In the genomic region with DNA sequence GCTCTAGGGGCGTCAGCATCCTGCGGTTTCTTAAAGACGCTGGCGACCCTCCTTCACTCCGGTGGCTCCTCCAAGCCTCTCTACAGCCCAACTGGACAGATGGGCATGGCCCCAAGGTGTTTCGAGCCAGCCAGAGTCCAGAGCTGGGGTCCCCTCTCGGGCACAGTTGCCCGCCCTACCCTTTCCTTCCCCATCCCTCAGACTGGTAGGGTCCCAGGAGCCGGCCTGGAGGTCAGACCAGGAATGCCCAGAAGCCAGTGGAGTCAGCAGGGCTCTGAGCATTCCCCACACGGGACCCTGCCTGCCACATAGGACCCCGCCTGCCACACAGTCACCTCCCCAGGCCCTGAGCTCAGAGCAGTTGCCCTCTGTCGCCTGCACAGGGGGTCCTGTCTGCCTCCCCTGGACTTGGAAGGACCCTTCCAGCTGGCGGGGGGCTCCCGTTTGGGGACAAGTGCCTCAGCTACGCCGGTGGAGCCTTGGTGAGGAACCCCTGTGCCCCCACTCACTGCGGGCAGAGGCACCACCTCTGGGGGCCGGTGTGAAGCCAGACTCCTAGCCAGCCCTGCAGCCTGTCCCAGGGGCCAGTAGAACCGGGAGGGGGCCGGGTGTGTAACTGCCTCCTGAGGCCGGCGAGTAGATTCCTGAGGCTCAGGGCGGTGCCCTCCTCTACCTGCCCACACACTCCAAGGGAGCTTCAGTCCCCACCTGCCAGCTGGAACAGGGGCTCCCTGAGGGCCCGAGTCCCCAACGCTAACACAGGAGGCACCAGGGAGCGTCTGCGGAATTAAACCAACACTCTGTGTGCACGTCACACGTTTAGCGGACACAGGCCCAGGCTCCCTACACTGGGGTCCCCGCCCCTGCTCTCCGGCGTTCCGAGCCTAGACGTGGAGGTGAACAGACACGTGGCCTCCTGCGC, we compare ENCODE assay signal across 14 cellular contexts. TPM values are rescaled to one million over a fixed set of nuclear protein-coding genes. Genes with fewer than 3 reads are reported as not detected.
DNase-seq lines count a peak whose midpoint lies in the region; ATAC-seq, FAIRE-seq and TF ChIP-seq lines count a peak whose summit lies in the region.
"Had no signal": no experiment of that assay in that cellular context is flagged by ENCODE, and none has a peak within 500 bp of the region (broad histone marks: within the 10 kb centered on the region; RNA-seq: fewer than 3 reads in every experiment).

No MANE protein-coding gene starts in this region.

- peaks cover 0 to 12% (median 0%) of the 10 kb centered on the region in 11 experiments; a peak in 4 of 22 replicates for H4K20me1 ChIP-seq in BLaER1 treated with 17β-estradiol and CSF1 and Interleukin-3, amounts not matched to agents 10 nM and 100 nM

- H3K4me1 Mint-ChIP-seq in nephron progenitor cell, result peaks cover 31% of the 10 kb centered on the region

- DNase-seq in NT2/D1 (ENCODE audit: low read depth, low spot score) (no peak), nephron progenitor cell (peak; percentile 25), kidney (no peak)
- DNase-seq: activated CD4-positive, alpha-beta T cell treated with anti-CD3 and anti-CD28 coated beads, Interleukin-2, amount 10 ng/mL, durations not matched to agents 7 days and 5 days; activated gamma-delta T cell treated with Interleukin-2 at 50 U/mL for 16 hours; AML-193; MM.1S had no signal

- H3K9me3 ChIP-seq in BLaER1 treated with 17β-estradiol and CSF1 and Interleukin-3, amounts not matched to agents 10 nM and 100 nM (replicated peaks in 1 of 11), result peaks cover 0 to 16% (median 4%) of the 10 kb centered on the region in 11 experiments; a peak in 9 of 22 replicates
- H3K9me3 ChIP-seq in NT2/D1 (ENCODE audit: insufficient read depth, low read length) (no peaks in the 10 kb centered on the region), duodenal mucosa (ENCODE audit: control insufficient read depth in 1 of 2, low read length in 2 of 2) (peaks cover 0 to 4% of the 10 kb centered on the region in 2 donors), kidney (ENCODE audit: control insufficient read depth in 1 of 2, low read length in 2 of 2) (peaks cover 0 to 5% of the 10 kb centered on the region in 2 donors)

- no peaks in the 10 kb centered on the region for H3K36me3 Mint-ChIP-seq in nephron progenitor cell (ENCODE audit: low read depth)

- H3K36me3 ChIP-seq in BLaER1 treated with 17β-estradiol and CSF1 and Interleukin-3, amounts not matched to agents 10 nM and 100 nM, result no peaks in the 10 kb centered on the region
- H3K36me3 ChIP-seq in NT2/D1 (ENCODE audit: insufficient read depth, insufficient read length, low read length) (no peaks in the 10 kb centered on the region), duodenal mucosa (ENCODE audit: control insufficient read depth in 1 of 2, insufficient read depth in 2 of 2, low read length in 2 of 2) (no peaks in the 10 kb centered on the region), kidney (ENCODE audit: control insufficient read depth in 1 of 2, insufficient read depth in 2 of 2, low read length in 2 of 2) (no peaks in the 10 kb centered on the region)

- FAIRE-seq in kidney (lab: Jason Lieb, UNC), result no peak

- H3K9ac ChIP-seq in BLaER1 treated with 17β-estradiol and CSF1 and Interleukin-3, amounts not matched to agents 10 nM and 100 nM, result peak overlapping the region in 10 of 11 experiments; percentile 20 to 65 (median 52); a peak in 17 of 22 replicates
- H3K9ac ChIP-seq in NT2/D1 (ENCODE audit: insufficient read length, low read depth) (peak overlapping the region; percentile 76), duodenal mucosa (ENCODE audit: low read depth in 1 of 2, low read length in 2 of 2) (peak overlapping the region; percentile 51 to 56), kidney (ENCODE audit: low read length in 2 of 2) (no peak overlapping the region)

- ATAC-seq in GM18873 (IDR thresholded peaks at IDR 0.05; ENCODE audit: low FRiP score, unreplicated experiment) (no peak), HG03457 (IDR thresholded peaks at IDR 0.05; ENCODE audit: unreplicated experiment) (no peak), GM21619 (IDR thresholded peaks at IDR 0.05; ENCODE audit: unreplicated experiment) (no peak)

- H3K27ac ChIP-seq in BLaER1 treated with 17β-estradiol and CSF1 and Interleukin-3, amounts not matched to agents 10 nM and 100 nM, result peak overlapping the region in 8 of 11 experiments; percentile 6 to 60 (median 27); a peak in 13 of 22 replicates
- peak overlapping the region; percentile 20 for H3K27ac ChIP-seq in duodenal mucosa (ENCODE audit: low read depth, low read length)
- peak overlapping the region in 1 of 2 donors; percentile 51 for H3K27ac ChIP-seq in kidney (ENCODE audit: low read depth in 2 of 2, low read length in 2 of 2)
- H3K27ac ChIP-seq: SK-N-MC had no signal

- H3K27me3 ChIP-seq in BLaER1 treated with 17β-estradiol and CSF1 and Interleukin-3, amounts not matched to agents 10 nM and 100 nM, result peaks cover 0 to 37% (median 10%) of the 10 kb centered on the region in 11 experiments; a peak in 15 of 22 replicates
- H3K27me3 ChIP-seq in NT2/D1 (ENCODE audit: insufficient read depth, insufficient read length) (no peaks in the 10 kb centered on the region), duodenal mucosa (ENCODE audit: control insufficient read depth in 1 of 2, insufficient read depth in 2 of 2, low read length in 2 of 2) (no peaks in the 10 kb centered on the region)

- H3K27me3 Mint-ChIP-seq in nephron progenitor cell (ENCODE audit: low read depth, poor library complexity), result peaks cover 11% of the 10 kb centered on the region
- H3K27me3 Mint-ChIP-seq: activated CD4-positive, alpha-beta T cell treated with anti-CD3 and anti-CD28 coated beads, Interleukin-2, amount 10 ng/mL, durations not matched to agents 7 days and 5 days had no signal

- no peak for TF ChIP-seq CTCF in nephron progenitor cell (IDR thresholded peaks at IDR 0.05)
- TF ChIP-seq CTCF in kidney (IDR thresholded peaks at IDR 0.05; ENCODE audit: borderline replicate concordance, extremely low read depth, insufficient read depth), result no peak

- no peaks in the 10 kb centered on the region for H3K9me3 Mint-ChIP-seq in nephron progenitor cell
- H3K9me3 Mint-ChIP-seq: activated CD4-positive, alpha-beta T cell treated with anti-CD3 and anti-CD28 coated beads, Interleukin-2, amount 10 ng/mL, durations not matched to agents 7 days and 5 days; dendritic cell treated with granulocyte-macrophage colony-stimulating factor and Interleukin-4, amounts not matched to agents 40 ng/mL and 50 ng/mL, for 4 days had no signal

- H3K4me3 Mint-ChIP-seq in nephron progenitor cell, result no peak overlapping the region
- H3K4me3 Mint-ChIP-seq: activated CD4-positive, alpha-beta T cell treated with anti-CD3 and anti-CD28 coated beads, Interleukin-2, amount 10 ng/mL, durations not matched to agents 7 days and 5 days; dendritic cell treated with granulocyte-macrophage colony-stimulating factor and Interleukin-4, amounts not matched to agents 40 ng/mL and 50 ng/mL, for 4 days had no signal

- peaks cover 35 to 75% (median 67%) of the 10 kb centered on the region in 10 experiments for H3K4me1 ChIP-seq in BLaER1 treated with 17β-estradiol and CSF1 and Interleukin-3, amounts not matched to agents 10 nM and 100 nM
- H3K4me1 ChIP-seq in NT2/D1 (ENCODE audit: insufficient read depth, insufficient read length), result peaks cover 37% of the 10 kb centered on the region
- H3K4me1 ChIP-seq in duodenal mucosa (ENCODE audit: control insufficient read depth in 1 of 2, insufficient read depth in 2 of 2, low read length in 2 of 2), result peaks cover 19 to 20% of the 10 kb centered on the region in 2 donors
- peaks cover 0 to 3% of the 10 kb centered on the region in 2 donors for H3K4me1 ChIP-seq in kidney (ENCODE audit: control insufficient read depth in 1 of 2, insufficient read depth in 1 of 2, low read depth in 1 of 2, low read length in 2 of 2)

- intact Hi-C loops in kidney (cut with DNase I), result no loop called here

- H3K27ac Mint-ChIP-seq in nephron progenitor cell, result no peak overlapping the region
- H3K27ac Mint-ChIP-seq: activated CD4-positive, alpha-beta T cell treated with anti-CD3 and anti-CD28 coated beads, Interleukin-2, amount 10 ng/mL, durations not matched to agents 7 days and 5 days; dendritic cell treated with granulocyte-macrophage colony-stimulating factor and Interleukin-4, amounts not matched to agents 40 ng/mL and 50 ng/mL, for 4 days had no signal

- H3K4me3 ChIP-seq in BLaER1 treated with 17β-estradiol and CSF1 and Interleukin-3, amounts not matched to agents 10 nM and 100 nM, result no peak overlapping the region; a peak in 1 of 20 replicates
- H3K4me3 ChIP-seq in NT2/D1 (ENCODE audit: insufficient read length, low read depth) (no peak overlapping the region), duodenal mucosa (ENCODE audit: low read depth in 1 of 2, low read length in 2 of 2) (no peak overlapping the region), kidney (ENCODE audit: low read length in 2 of 2) (no peak overlapping the region)
- H3K4me3 ChIP-seq: SK-N-MC had no signal

- H3K4me2 ChIP-seq in BLaER1 treated with 17β-estradiol and CSF1 and Interleukin-3, amounts not matched to agents 10 nM and 100 nM, result peak overlapping the region; percentile 61 to 97 (median 84)

RNA-seq across cellular contexts. Expression of a gene that starts 19.4 kb away (rescaled TPM):
- total RNA-seq in kidney, result 53.0 TPM
- 14.1 TPM for polyA plus RNA-seq in kidney (ENCODE audit: insufficient read depth, low read depth, low replicate concordance)

Comparison
In these comparisons a context has a peak if more than half of its experiments do, and no peak if none do; other contexts are left out.
1. H3K9ac ChIP-seq: peak in BLaER1 treated with 17β-estradiol and CSF1 and Interleukin-3, amounts not matched to agents 10 nM and 100 nM (10 of 11), NT2/D1 (single experiment) and duodenal mucosa (2 of 2); none in kidney (0 of 2).